ENCODE assay signal across 24 cellular contexts in the genomic region with DNA sequence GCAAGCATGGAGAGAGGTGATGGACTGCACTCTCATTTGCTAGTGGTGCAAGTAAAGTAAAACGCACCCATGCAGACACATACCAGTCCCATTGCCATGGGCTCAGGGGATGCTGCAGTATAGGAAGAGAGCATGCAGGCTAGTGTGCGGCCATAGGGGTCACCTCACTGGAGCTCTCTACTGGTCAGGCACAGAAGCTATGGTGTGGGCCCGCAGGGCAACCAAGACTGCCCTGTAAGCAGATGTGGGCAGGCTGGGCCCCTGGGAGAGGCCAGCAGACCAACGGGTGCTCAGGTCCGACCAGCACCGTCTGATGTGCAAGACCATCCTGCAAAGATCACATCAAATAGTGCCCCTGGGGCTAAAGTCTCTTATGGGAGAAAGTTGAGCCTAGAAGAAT.
"Had no signal": no experiment of that assay in that cellular context is flagged by ENCODE, and none has a peak within 500 bp of the region (broad histone marks: within the 10 kb centered on the region; RNA-seq: fewer than 3 reads in every experiment).

No MANE protein-coding gene starts in this region.

- H3K9me3 ChIP-seq: gastrocnemius medialis, pancreas, right lobe of liver, vagina had no signal

- H3K36me3 ChIP-seq: gastrocnemius medialis, left lung, pancreas, right lobe of liver, suprapubic skin, transverse colon, vagina had no signal

- ATAC-seq: effector memory CD8-positive, alpha-beta T cell; esophagus mucosa; gastrocnemius medialis; left cardiac atrium; left lung; naive thymus-derived CD8-positive, alpha-beta T cell; pancreas; stimulated activated naive CD8-positive, alpha-beta T cell treated with anti-CD3 and anti-CD28 coated beads, Interleukin-15, amount 100 ng/mL, for 72 hours had no signal

- DNase-seq: cortex of kidney; effector memory CD8-positive, alpha-beta T cell; foreskin fibroblast; gastrocnemius medialis; head of caudate nucleus; left cardiac atrium; mesenchymal stem cell; midbrain; naive thymus-derived CD8-positive, alpha-beta T cell; nephron progenitor cell; right lobe of liver; small intestine; stimulated activated CD4-positive, alpha-beta T cell treated with anti-CD3 and anti-CD28 coated beads, Interleukin-15, amount 100 ng/mL, for 24 hours; stimulated activated CD4-positive, alpha-beta T cell treated with anti-CD3 and anti-CD28 coated beads, Interleukin-2, amount 100 ng/mL, for 48 hours; stimulated activated CD8-positive, alpha-beta memory T cell treated with anti-CD3 and anti-CD28 coated beads, Interleukin-4, amount 100 ng/mL, for 48 hours; stimulated activated naive CD4-positive, alpha-beta T cell; stimulated activated naive CD8-positive, alpha-beta T cell treated with anti-CD3 and anti-CD28 coated beads, Interleukin-15, amount 100 ng/mL, for 72 hours; transverse colon had no signal

- H3K4me1 ChIP-seq: gastrocnemius medialis, left lung, pancreas, right lobe of liver, suprapubic skin, transverse colon, vagina had no signal

- H3K27me3 ChIP-seq: gastrocnemius medialis, left lung, pancreas, right lobe of liver, suprapubic skin, transverse colon, vagina had no signal

- H3K27ac ChIP-seq: epithelial cell of prostate, gastrocnemius medialis, left lung, pancreas, right lobe of liver, suprapubic skin, transverse colon, vagina had no signal

- H3K4me3 ChIP-seq: gastrocnemius medialis, left lung, pancreas, right lobe of liver, suprapubic skin, transverse colon, vagina had no signal
